In genomic region chr15:73594109-73594508, GRCh38 we compare ENCODE assay signal across 19 cellular contexts. TPM values are rescaled to one million over a fixed set of nuclear protein-coding genes. Genes with fewer than 3 reads are reported as not detected.
DNase-seq lines count a peak whose midpoint lies in the region; FAIRE-seq and TF ChIP-seq lines count a peak whose summit lies in the region.
"Had no signal": no experiment of that assay in that cellular context is flagged by ENCODE, and none has a peak within 500 bp of the region (broad histone marks: within the 10 kb centered on the region; RNA-seq: fewer than 3 reads in every experiment).

No MANE protein-coding gene starts in this region.

- no peak overlapping the region for H2AFZ ChIP-seq in GM23248

- no peak overlapping the region for H3K4me2 ChIP-seq in GM23248 (ENCODE audit: unreplicated experiment)

- H3K79me2 ChIP-seq in GM23248 (ENCODE audit: insufficient read depth), result peaks cover 100% of the 10 kb centered on the region

- H3K4me3 ChIP-seq in WERI-Rb-1 (ENCODE audit: low read depth, low read length), result no peak overlapping the region
- H3K4me3 ChIP-seq in GM23248, result no peak overlapping the region
- H3K4me3 ChIP-seq: HAP-1 had no signal

- no peaks in the 10 kb centered on the region for H3K9me3 Mint-ChIP-seq in endothelial cell (ENCODE audit: unreplicated experiment)
- H3K9me3 Mint-ChIP-seq in nephron, result no peaks in the 10 kb centered on the region
- H3K9me3 Mint-ChIP-seq: CD4-positive, CD25-positive, alpha-beta regulatory T cell; IgD-negative memory B cell had no signal

- H3K27ac ChIP-seq in VCaP, result peak overlapping the region; percentile 20; the same call in 1 of the 2 replicates
- H3K27ac ChIP-seq in WERI-Rb-1, result no peak overlapping the region
- no peak overlapping the region for H3K27ac ChIP-seq in GM23248

- H3F3A ChIP-seq in GM23248 (ENCODE audit: insufficient read depth), result peaks cover 17% of the 10 kb centered on the region

- H3K27me3 ChIP-seq in WERI-Rb-1 (ENCODE audit: insufficient read depth, low read depth, severe bottlenecking), result no peaks in the 10 kb centered on the region
- H3K27me3 ChIP-seq in GM23248 (replicated peaks; ENCODE audit: insufficient read depth), result no peaks in the 10 kb centered on the region
- H3K27me3 ChIP-seq: BE2C had no signal

- H3K27me3 Mint-ChIP-seq in endothelial cell (ENCODE audit: unreplicated experiment) (peaks cover 2% of the 10 kb centered on the region), nephron (ENCODE audit: low read depth) (no peaks in the 10 kb centered on the region)
- H3K27me3 Mint-ChIP-seq: CD4-positive, CD25-positive, alpha-beta regulatory T cell; IgD-negative memory B cell had no signal

- WGBS in GM23248 (ENCODE audit: low coverage in 1 of 2, low lambda C conversion rate in 2 of 2, missing lambda C conversion rate in 2 of 2), 2 experiments, result 55 to 61% methylated on average over 2 of the region's 2 CpGs

- peak overlapping the region; percentile 84 for H3K27ac Mint-ChIP-seq in endothelial cell (ENCODE audit: unreplicated experiment)
- H3K27ac Mint-ChIP-seq in nephron, result peak overlapping the region; percentile 19 to 41 (median 36)

- DNase-seq in endothelial cell (ENCODE audit: low spot score) (no peak), WERI-Rb-1 (no peak), D721Med (ENCODE audit: insufficient read length, low spot score) (no peak), GM23248 (no peak)
- DNase-seq: ACHN; Caco-2; CD4-positive, CD25-positive, alpha-beta regulatory T cell; DND-41; EL; KBM-7 had no signal

- no peak for FAIRE-seq in D721Med (lab: Jason Lieb, UNC)
- FAIRE-seq: A204.1, GM12891, GM19239, HepG2 had no signal

- in situ Hi-C loops in GM23248 (cut with MboI), result no loop called here

- H3K36me3 Mint-ChIP-seq in endothelial cell (ENCODE audit: low read depth, unreplicated experiment) (peaks cover 22% of the 10 kb centered on the region), nephron (ENCODE audit: low read depth) (peaks cover 32% of the 10 kb centered on the region)

- H3K9me2 ChIP-seq in GM23248 (ENCODE audit: insufficient read depth), result no peaks in the 10 kb centered on the region

- no peak overlapping the region for H3K4me3 Mint-ChIP-seq in endothelial cell (ENCODE audit: unreplicated experiment)
- H3K4me3 Mint-ChIP-seq in nephron, result no peak overlapping the region
- H3K4me3 Mint-ChIP-seq: CD4-positive, CD25-positive, alpha-beta regulatory T cell; IgD-negative memory B cell had no signal

- H3K9me3 ChIP-seq in WERI-Rb-1 (ENCODE audit: severe bottlenecking) (no peaks in the 10 kb centered on the region), GM23248 (ENCODE audit: low read depth) (no peaks in the 10 kb centered on the region)
- H3K9me3 ChIP-seq: BE2C, Caco-2, HAP-1 had no signal

- TF ChIP-seq CTCF in VCaP (conservative IDR thresholded peaks at IDR 0.05) (no peak), endothelial cell (IDR thresholded peaks at IDR 0.05; ENCODE audit: unreplicated experiment) (no peak), nephron (IDR thresholded peaks at IDR 0.05; ENCODE audit: unreplicated experiment in 3 of 3) (no peak), WERI-Rb-1 (IDR thresholded peaks at IDR 0.05; ENCODE audit: low read depth, low read length) (no peak), D721Med (IDR thresholded peaks at IDR 0.05; ENCODE audit: insufficient read depth, missing control alignments) (no peak)

- 0 out of 2 replicates have a peak, but pooled peaks cover 5% of the 10 kb centered on the region for H4K20me1 ChIP-seq in GM23248 (ENCODE audit: insufficient read depth)

- peaks cover 4% of the 10 kb centered on the region for H3K36me3 ChIP-seq in WERI-Rb-1
- 0 out of 2 replicates have a peak, but pooled peaks cover 19% of the 10 kb centered on the region for H3K36me3 ChIP-seq in GM23248 (ENCODE audit: low read depth)
- H3K36me3 ChIP-seq: BE2C had no signal

- H3K4me1 Mint-ChIP-seq in endothelial cell (ENCODE audit: unreplicated experiment), result peaks cover 79% of the 10 kb centered on the region
- H3K4me1 Mint-ChIP-seq in nephron, result peaks cover 66% of the 10 kb centered on the region

- no peak overlapping the region for H3K9ac ChIP-seq in GM23248

- H3K4me1 ChIP-seq in GM23248 (ENCODE audit: insufficient read depth), result peaks cover 22% of the 10 kb centered on the region
- H3K4me1 ChIP-seq: Caco-2 had no signal

RNA-seq across cellular contexts. Expression of gene NPTN, which starts 39.1 kb away (rescaled TPM):
- 223 TPM for total RNA-seq in endothelial cell (ENCODE audit: unreplicated experiment)
- total RNA-seq in GM23248 (2014; rRNA removed; shearing (Covaris generic)), result 183 and 272 TPM in 2 replicates
- polyA plus RNA-seq in GM23248 (2016; fragmentation: Nextera tagmentation; extraction: Ambion mirVana), result 128 and 136 TPM in 2 replicates
